Comparison of ENCODE assay signal across 29 cellular contexts in the genomic region with DNA sequence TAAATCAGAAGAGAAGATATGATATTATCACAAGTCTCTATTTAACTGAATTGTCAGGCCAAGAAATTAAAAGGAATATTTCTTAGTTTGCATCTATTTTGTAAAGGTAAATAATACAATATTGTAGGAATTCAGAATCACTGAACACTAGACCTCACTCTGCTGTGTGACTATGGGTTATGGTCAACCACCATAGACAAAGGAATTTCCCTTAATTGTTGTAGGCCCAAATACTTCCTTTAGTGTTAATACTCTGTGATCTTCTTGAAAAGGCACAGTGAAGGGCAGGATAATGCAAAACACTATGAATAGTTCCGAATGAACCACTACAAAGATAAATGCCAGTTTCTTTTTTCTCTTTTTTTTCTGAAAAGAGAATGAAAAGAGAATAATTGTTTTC.
"Had no signal": no experiment of that assay in that cellular context is flagged by ENCODE, and none has a peak within 500 bp of the region (broad histone marks: within the 10 kb centered on the region; RNA-seq: fewer than 3 reads in every experiment).

No MANE protein-coding gene starts in this region.

- H3K9me3 Mint-ChIP-seq: stimulated activated memory B cell treated with anti-CD40 and anti-IgM and Interleukin-4, amounts not matched to agents 10 μg/mL and 1 μg/mL and 100 μg/mL, for 72 hours; stimulated activated naive B cell treated with anti-CD40 and anti-IgM and Interleukin-4, amounts not matched to agents 10 μg/mL and 1 μg/mL and 100 μg/mL, for 72 hours had no signal

- H3K4me1 ChIP-seq: stomach, suprapubic skin, testis, thyroid gland, tibial artery, tibial nerve, transverse colon, upper lobe of left lung, upper lobe of right lung, uterus, vagina had no signal

- H3K9me3 ChIP-seq: suprapubic skin, testis, thoracic aorta, thyroid gland, tibial artery, transverse colon, upper lobe of left lung, upper lobe of right lung, uterus, vagina had no signal

- H3K36me3 ChIP-seq: stomach, suprapubic skin, thoracic aorta, thyroid gland, tibial artery, tibial nerve, transverse colon, upper lobe of left lung, upper lobe of right lung, uterus, vagina had no signal

- H3K4me3 ChIP-seq: stomach, suprapubic skin, testis, thoracic aorta, thyroid gland, tibial artery, tibial nerve, transverse colon, upper lobe of left lung, upper lobe of right lung, uterus, vagina had no signal

- ATAC-seq: stimulated activated effector memory CD8-positive, alpha-beta T cell treated with anti-CD3 and anti-CD28 coated beads, Interleukin-12 subunit alpha, Interleukin-12 subunit beta, amount 100 ng/mL, for 72 hours; stimulated activated memory B cell treated with anti-CD40 and anti-IgM and Interleukin-4, amounts not matched to agents 10 μg/mL and 1 μg/mL and 100 μg/mL, for 72 hours; stimulated activated naive B cell treated with anti-CD40 and anti-IgM and Interleukin-4, amounts not matched to agents 10 μg/mL and 1 μg/mL and 100 μg/mL, for 72 hours; stimulated activated naive CD8-positive, alpha-beta T cell treated with anti-CD3 and anti-CD28 coated beads, Interleukin-15, amount 100 ng/mL, for 72 hours; stimulated activated naive CD8-positive, alpha-beta T cell treated with anti-CD3 and anti-CD28 coated beads, Interleukin-15, Interleukin-2, amounts not matched to agents 100 U/mL and 50 U/mL, for 24 hours; upper lobe of right lung had no signal

- H3K36me3 Mint-ChIP-seq: stimulated activated effector memory CD8-positive, alpha-beta T cell treated with anti-CD3 and anti-CD28 coated beads, Interleukin-12 subunit alpha, Interleukin-12 subunit beta, amount 100 ng/mL, for 72 hours; stimulated activated memory B cell treated with anti-CD40 and anti-IgM and Interleukin-4, amounts not matched to agents 10 μg/mL and 1 μg/mL and 100 μg/mL, for 72 hours; stimulated activated naive B cell treated with anti-CD40 and anti-IgM and Interleukin-4, amounts not matched to agents 10 μg/mL and 1 μg/mL and 100 μg/mL, for 72 hours; type B pancreatic cell had no signal

- H3K27me3 Mint-ChIP-seq: stimulated activated memory B cell treated with anti-CD40 and anti-IgM and Interleukin-4, amounts not matched to agents 10 μg/mL and 1 μg/mL and 100 μg/mL, for 72 hours; stimulated activated naive B cell treated with anti-CD40 and anti-IgM and Interleukin-4, amounts not matched to agents 10 μg/mL and 1 μg/mL and 100 μg/mL, for 72 hours; stimulated activated naive CD8-positive, alpha-beta T cell treated with anti-CD3 and anti-CD28 coated beads, Interleukin-15, amount 100 ng/mL, for 72 hours; stimulated activated naive CD8-positive, alpha-beta T cell treated with anti-CD3 and anti-CD28 coated beads, Interleukin-15, Interleukin-2, amounts not matched to agents 100 ng/mL and 50 ng/mL, for 24 hours; type B pancreatic cell had no signal

- H3K4me1 Mint-ChIP-seq: stimulated activated effector memory CD8-positive, alpha-beta T cell treated with anti-CD3 and anti-CD28 coated beads, Interleukin-12 subunit alpha, Interleukin-12 subunit beta, amount 100 ng/mL, for 72 hours; stimulated activated memory B cell treated with anti-CD40 and anti-IgM and Interleukin-4, amounts not matched to agents 10 μg/mL and 1 μg/mL and 100 μg/mL, for 72 hours; stimulated activated naive B cell treated with anti-CD40 and anti-IgM and Interleukin-4, amounts not matched to agents 10 μg/mL and 1 μg/mL and 100 μg/mL, for 72 hours; stimulated activated naive CD8-positive, alpha-beta T cell treated with anti-CD3 and anti-CD28 coated beads, Interleukin-15, amount 100 ng/mL, for 72 hours had no signal

- FAIRE-seq: urothelium cell line had no signal

- DNase-seq: stimulated activated CD4-positive, alpha-beta T cell treated with anti-CD3 and anti-CD28 coated beads, Interleukin-2, amount 100 ng/mL, for 48 hours; stimulated activated CD4-positive, alpha-beta T cell treated with anti-CD3 and anti-CD28 coated beads, Interleukin-4, amount 100 ng/mL, for 1 hour; stimulated activated CD4-positive, alpha-beta T cell treated with anti-CD3 and anti-CD28 coated beads, Interleukin-4, amount 100 ng/mL, for 24 hours; stimulated activated CD4-positive, alpha-beta T cell treated with anti-CD3 and anti-CD28 coated beads, Interleukin-4, amount 100 ng/mL, for 4 hours; stimulated activated CD8-positive, alpha-beta memory T cell treated with anti-CD3 and anti-CD28 coated beads, Interleukin-4, amount 100 ng/mL, for 48 hours; stimulated activated naive B cell treated with anti-CD40 and anti-IgM and Interleukin-4, amounts not matched to agents 10 μg/mL and 1 μg/mL and 100 μg/mL, for 72 hours; stimulated activated naive CD4-positive, alpha-beta T cell; stimulated activated naive CD4-positive, alpha-beta T cell treated with Interleukin-2 at 50 U/mL for 16 hours; stimulated activated naive CD8-positive, alpha-beta T cell treated with anti-CD3 and anti-CD28 coated beads, Interleukin-15, amount 100 ng/mL, for 72 hours; stimulated activated naive CD8-positive, alpha-beta T cell treated with anti-CD3 and anti-CD28 coated beads, Interleukin-15, Interleukin-2, amounts not matched to agents 100 U/mL and 50 U/mL, for 24 hours; stomach; substantia nigra; testis; thyroid gland; tibial artery; transverse colon; trophoblast cell; upper lobe of left lung; upper lobe of right lung; uterus had no signal

- H3K27ac ChIP-seq: stomach, suprapubic skin, testis, thoracic aorta, thyroid gland, tibial artery, tibial nerve, transverse colon, upper lobe of left lung, upper lobe of right lung, uterus, vagina had no signal

- H3K27me3 ChIP-seq: stomach, suprapubic skin, testis, thyroid gland, tibial artery, tibial nerve, transverse colon, upper lobe of left lung, upper lobe of right lung, uterus, vagina had no signal

- H3K4me3 Mint-ChIP-seq: stimulated activated effector memory CD8-positive, alpha-beta T cell treated with anti-CD3 and anti-CD28 coated beads, Interleukin-12 subunit alpha, Interleukin-12 subunit beta, amount 100 ng/mL, for 72 hours; stimulated activated memory B cell treated with anti-CD40 and anti-IgM and Interleukin-4, amounts not matched to agents 10 μg/mL and 1 μg/mL and 100 μg/mL, for 72 hours; stimulated activated naive B cell treated with anti-CD40 and anti-IgM and Interleukin-4, amounts not matched to agents 10 μg/mL and 1 μg/mL and 100 μg/mL, for 72 hours; stimulated activated naive CD8-positive, alpha-beta T cell treated with anti-CD3 and anti-CD28 coated beads, Interleukin-15, amount 100 ng/mL, for 72 hours; stimulated activated naive CD8-positive, alpha-beta T cell treated with anti-CD3 and anti-CD28 coated beads, Interleukin-15, Interleukin-2, amounts not matched to agents 100 ng/mL and 50 ng/mL, for 24 hours; type B pancreatic cell had no signal

- H3K27ac Mint-ChIP-seq: stimulated activated effector memory CD8-positive, alpha-beta T cell treated with anti-CD3 and anti-CD28 coated beads, Interleukin-12 subunit alpha, Interleukin-12 subunit beta, amount 100 ng/mL, for 72 hours; stimulated activated memory B cell treated with anti-CD40 and anti-IgM and Interleukin-4, amounts not matched to agents 10 μg/mL and 1 μg/mL and 100 μg/mL, for 72 hours; stimulated activated naive B cell treated with anti-CD40 and anti-IgM and Interleukin-4, amounts not matched to agents 10 μg/mL and 1 μg/mL and 100 μg/mL, for 72 hours; stimulated activated naive CD8-positive, alpha-beta T cell treated with anti-CD3 and anti-CD28 coated beads, Interleukin-15, amount 100 ng/mL, for 72 hours; stimulated activated naive CD8-positive, alpha-beta T cell treated with anti-CD3 and anti-CD28 coated beads, Interleukin-15, Interleukin-2, amounts not matched to agents 100 ng/mL and 50 ng/mL, for 24 hours; type B pancreatic cell had no signal
